Comparison of ENCODE assay signal across 21 cellular contexts in the genomic region with DNA sequence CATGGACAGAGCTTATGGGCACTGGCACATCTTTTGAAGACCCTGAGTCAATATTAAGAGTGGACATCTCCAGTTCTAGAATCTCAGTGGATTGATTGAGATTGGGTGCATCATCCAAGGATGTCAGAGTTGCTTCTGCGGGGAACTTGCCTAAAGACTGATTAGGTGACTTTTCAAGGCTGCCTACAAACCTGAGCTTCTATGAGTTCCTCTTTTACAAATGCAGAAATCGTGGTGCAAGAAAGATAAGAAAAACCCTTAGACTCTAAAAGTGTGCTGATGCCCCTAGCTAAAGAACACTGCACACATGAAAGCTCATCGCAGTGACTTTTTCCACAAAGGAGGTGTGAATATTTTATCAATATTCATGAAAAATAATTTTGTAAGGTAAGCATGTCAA.
"Had no signal": no experiment of that assay in that cellular context is flagged by ENCODE, and none has a peak within 500 bp of the region (broad histone marks: within the 10 kb centered on the region; RNA-seq: fewer than 3 reads in every experiment).

No MANE protein-coding gene starts in this region.

- ATAC-seq: activated CD4-positive, alpha-beta T cell treated with anti-CD3 and anti-CD28 coated beads for 36 hours; activated CD8-positive, alpha-beta memory T cell treated with anti-CD3 and anti-CD28 coated beads, Interleukin-2, amount 10 ng/mL, durations not matched to agents 7 days and 5 days; activated CD8-positive, alpha-beta T cell treated with anti-CD3 and anti-CD28 coated beads, Interleukin-2, amount 10 ng/mL, durations not matched to agents 7 days and 5 days; gastroesophageal sphincter; heart right ventricle had no signal

- DNase-seq: activated CD4-positive, alpha-beta memory T cell treated with anti-CD3 and anti-CD28 coated beads for 36 hours; activated CD4-positive, alpha-beta T cell treated with anti-CD3 and anti-CD28 coated beads for 36 hours; activated CD4-positive, alpha-beta T cell treated with anti-CD3 and anti-CD28 coated beads, Interleukin-2, amount 10 ng/mL, durations not matched to agents 24 days and 14 days; activated CD4-positive, CD25-positive, alpha-beta regulatory T cell; activated CD4-positive, CD25-positive, alpha-beta regulatory T cell treated with anti-CD3 and anti-CD28 coated beads, Interleukin-2, amount 50 U/mL, for 72 hours; activated CD8-positive, alpha-beta memory T cell treated with anti-CD3 and anti-CD28 coated beads, Interleukin-2, amount 10 ng/mL, durations not matched to agents 7 days and 5 days; activated CD8-positive, alpha-beta memory T cell treated with anti-CD3 and anti-CD28 coated beads, Interleukin-2, amount 50 U/mL, for 4 hours; activated CD8-positive, alpha-beta T cell treated with anti-CD3 and anti-CD28 coated beads, Interleukin-2, amount 10 ng/mL, durations not matched to agents 7 days and 5 days; activated effector memory CD4-positive, alpha-beta T cell treated with anti-CD3 and anti-CD28 coated beads, Interleukin-2, amount 50 U/mL, for 16 hours; activated naive CD4-positive, alpha-beta T cell treated with anti-CD3 and anti-CD28 coated beads for 36 hours; activated naive CD8-positive, alpha-beta T cell treated with anti-CD3 and anti-CD28 coated beads, Interleukin-2, amount 10 ng/mL, durations not matched to agents 7 days and 5 days; activated T-cell treated with anti-CD3 and anti-CD28 coated beads, Interleukin-2, amount 50 U/mL, for 1 hour; activated T-cell treated with anti-CD3 and anti-CD28 coated beads, Interleukin-2, amount 50 U/mL, for 48 hours; central memory CD4-positive, alpha-beta T cell; cerebellar nuclear complex; effector CD8-positive, alpha-beta T cell; esophagus squamous epithelium; foreskin melanocyte; heart right ventricle; T1000 had no signal
